Comparison of ENCODE assay signal across 20 cellular contexts in the genomic region with DNA sequence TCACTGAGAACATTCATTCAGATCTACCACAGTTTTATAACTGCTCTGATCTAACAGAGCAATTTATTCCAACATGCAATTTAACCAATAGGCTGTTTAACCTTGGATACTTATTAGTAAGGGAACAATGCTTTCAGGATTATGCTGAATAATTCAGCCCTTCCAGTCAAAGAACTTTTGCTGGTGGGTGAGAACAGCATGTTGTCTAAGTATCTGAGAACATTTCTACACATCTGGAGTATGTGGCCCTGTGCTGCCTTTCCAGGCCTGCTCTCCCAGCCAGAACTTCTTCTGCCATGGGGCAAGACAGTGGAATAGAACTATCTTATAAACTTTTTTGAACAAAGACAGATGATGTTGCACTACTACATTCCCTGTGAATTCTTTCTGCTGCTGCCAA. TPM values are rescaled to one million over a fixed set of nuclear protein-coding genes. Genes with fewer than 3 reads are reported as not detected.
DNase-seq lines count a peak whose midpoint lies in the region; ATAC-seq and TF ChIP-seq lines count a peak whose summit lies in the region.
"Had no signal": no experiment of that assay in that cellular context is flagged by ENCODE, and none has a peak within 500 bp of the region (broad histone marks: within the 10 kb centered on the region; RNA-seq: fewer than 3 reads in every experiment).

No MANE protein-coding gene starts in this region.

- H3K27me3 Mint-ChIP-seq in stimulated activated naive CD8-positive, alpha-beta T cell treated with anti-CD3 and anti-CD28 coated beads, Interleukin-15, amount 100 ng/mL, for 72 hours: no peaks in the 10 kb centered on the region
- H3K27me3 Mint-ChIP-seq: activated naive CD8-positive, alpha-beta T cell treated with anti-CD3 and anti-CD28 coated beads, Interleukin-2, amount 50 U/mL, for 24 hours; CD4-positive, CD25-positive, alpha-beta regulatory T cell had no signal

- H3K9me3 ChIP-seq in gastroesophageal sphincter: no peaks in the 10 kb centered on the region
- H3K9me3 ChIP-seq in psoas muscle: no peaks in the 10 kb centered on the region

- ATAC-seq in Right ventricle myocardium inferior (peak; percentile 43), gastroesophageal sphincter (peak; percentile 31), psoas muscle (no peak)
- ATAC-seq in stimulated activated naive CD8-positive, alpha-beta T cell treated with anti-CD3 and anti-CD28 coated beads, Interleukin-15, amount 100 ng/mL, for 72 hours: no peak
- ATAC-seq: activated CD4-positive, alpha-beta T cell treated with anti-CD3 and anti-CD28 coated beads for 36 hours; activated CD8-positive, alpha-beta T cell treated with anti-CD3 and anti-CD28 coated beads, Interleukin-2, amount 10 ng/mL, durations not matched to agents 7 days and 5 days; activated naive CD8-positive, alpha-beta T cell treated with anti-CD3 and anti-CD28 coated beads, Interleukin-2, amount 50 U/mL, for 24 hours had no signal

- H3K27ac ChIP-seq in gastroesophageal sphincter: peak overlapping the region in 3 of 4 donors; percentile 19 to 69 (median 44)
- peak overlapping the region; percentile 78 for H3K27ac ChIP-seq in psoas muscle
- H3K27ac ChIP-seq: 22Rv1 had no signal

- no peak for DNase-seq in Right ventricle myocardium inferior (ENCODE audit: missing footprints)
- DNase-seq in cardiac septum (ENCODE audit: low spot score): no peak
- no peak for DNase-seq in psoas muscle
- DNase-seq in activated gamma-delta T cell (lab: John Stamatoyannopoulos, UW): no peak
- DNase-seq in stimulated activated naive CD8-positive, alpha-beta T cell treated with anti-CD3 and anti-CD28 coated beads, Interleukin-15, amount 100 ng/mL, for 72 hours: no peak
- no peak for DNase-seq in NCI-H128 (lab: John Stamatoyannopoulos, UW; ENCODE audit: unreplicated experiment)
- DNase-seq in NCI-H1930 (lab: John Stamatoyannopoulos, UW): no peak
- DNase-seq: activated CD4-positive, alpha-beta T cell treated with anti-CD3 and anti-CD28 coated beads for 36 hours; activated CD8-positive, alpha-beta T cell treated with anti-CD3 and anti-CD28 coated beads, Interleukin-2, amount 10 ng/mL, durations not matched to agents 7 days and 5 days; activated naive CD8-positive, alpha-beta T cell treated with anti-CD3 and anti-CD28 coated beads, Interleukin-2, amount 50 U/mL, for 24 hours; CD4-positive, CD25-positive, alpha-beta regulatory T cell; KG1; MM.1S; NCI-H1436; NCI-H446; NCI-H774; RPMI8226; stimulated activated CD4-positive, alpha-beta T cell treated with anti-CD3 and anti-CD28 coated beads, Interleukin-2, amount 100 ng/mL, for 24 hours had no signal

- H3K27ac Mint-ChIP-seq in stimulated activated naive CD8-positive, alpha-beta T cell treated with anti-CD3 and anti-CD28 coated beads, Interleukin-15, amount 100 ng/mL, for 72 hours: no peak overlapping the region
- H3K27ac Mint-ChIP-seq: activated CD4-positive, alpha-beta T cell treated with anti-CD3 and anti-CD28 coated beads for 36 hours; activated CD8-positive, alpha-beta T cell treated with anti-CD3 and anti-CD28 coated beads, Interleukin-2, amount 10 ng/mL, durations not matched to agents 7 days and 5 days; activated naive CD8-positive, alpha-beta T cell treated with anti-CD3 and anti-CD28 coated beads, Interleukin-2, amount 50 U/mL, for 24 hours; CD4-positive, CD25-positive, alpha-beta regulatory T cell had no signal

- no peaks in the 10 kb centered on the region for H3K36me3 ChIP-seq in gastroesophageal sphincter
- H3K36me3 ChIP-seq in psoas muscle (ENCODE audit: insufficient read depth in 1 of 2, low read depth in 1 of 2): no peaks in the 10 kb centered on the region

- TF ChIP-seq CTCF in gastroesophageal sphincter (IDR thresholded peaks at IDR 0.05): no peak
- TF ChIP-seq CTCF in psoas muscle (IDR thresholded peaks at IDR 0.05): no peak

- H3K4me1 ChIP-seq in gastroesophageal sphincter (peaks cover 10 to 69% (median 11%) of the 10 kb centered on the region in 3 donors), psoas muscle (peaks cover 41% of the 10 kb centered on the region)

- H3K4me1 Mint-ChIP-seq in stimulated activated naive CD8-positive, alpha-beta T cell treated with anti-CD3 and anti-CD28 coated beads, Interleukin-15, amount 100 ng/mL, for 72 hours: no peaks in the 10 kb centered on the region
- H3K4me1 Mint-ChIP-seq: activated CD4-positive, alpha-beta T cell treated with anti-CD3 and anti-CD28 coated beads for 36 hours; activated naive CD8-positive, alpha-beta T cell treated with anti-CD3 and anti-CD28 coated beads, Interleukin-2, amount 50 U/mL, for 24 hours; CD4-positive, CD25-positive, alpha-beta regulatory T cell had no signal

- H3K27me3 ChIP-seq in gastroesophageal sphincter: no peaks in the 10 kb centered on the region
- H3K27me3 ChIP-seq in psoas muscle (ENCODE audit: insufficient read depth in 3 of 3, low read length in 2 of 3): no peaks in the 10 kb centered on the region

- H3K4me3 ChIP-seq in gastroesophageal sphincter (no peak overlapping the region), psoas muscle (no peak overlapping the region)

- intact Hi-C loops in Right ventricle myocardium inferior (cut with DNase I) (no loop called here), cardiac septum (cut with DNase I) (no loop called here), psoas muscle (cut with DNase I) (loop anchor here (5.0 to 10.0 kb wide), 2 partner anchors 44 to 47 kb away; no protein-coding TSS in a partner anchor)

- H3K9me3 Mint-ChIP-seq in stimulated activated naive CD8-positive, alpha-beta T cell treated with anti-CD3 and anti-CD28 coated beads, Interleukin-15, amount 100 ng/mL, for 72 hours: no peaks in the 10 kb centered on the region
- H3K9me3 Mint-ChIP-seq: activated naive CD8-positive, alpha-beta T cell treated with anti-CD3 and anti-CD28 coated beads, Interleukin-2, amount 50 U/mL, for 24 hours had no signal

- no peak overlapping the region for H3K4me3 Mint-ChIP-seq in stimulated activated naive CD8-positive, alpha-beta T cell treated with anti-CD3 and anti-CD28 coated beads, Interleukin-15, amount 100 ng/mL, for 72 hours
- H3K4me3 Mint-ChIP-seq: activated CD4-positive, alpha-beta T cell treated with anti-CD3 and anti-CD28 coated beads for 36 hours; activated CD8-positive, alpha-beta T cell treated with anti-CD3 and anti-CD28 coated beads, Interleukin-2, amount 10 ng/mL, durations not matched to agents 7 days and 5 days; activated naive CD8-positive, alpha-beta T cell treated with anti-CD3 and anti-CD28 coated beads, Interleukin-2, amount 50 U/mL, for 24 hours; CD4-positive, CD25-positive, alpha-beta regulatory T cell had no signal

- no peak for TF ChIP-seq POLR2A in gastroesophageal sphincter (IDR thresholded peaks at IDR 0.05)

- no peak for TF ChIP-seq EP300 in gastroesophageal sphincter (IDR thresholded peaks at IDR 0.05)

RNA-seq across cellular contexts. Expression of a gene that starts 55.8 kb away (rescaled TPM):
- total RNA-seq in Right ventricle myocardium inferior (116 TPM), cardiac septum (129 TPM), gastroesophageal sphincter (10 to 100 TPM; 61.0 to 68.3 (median 65.4) TPM), psoas muscle (10 to 100 TPM; 35.0 to 65.1 (median 47.3) TPM)
- 10 to 100 TPM in 1 of 3 donors, 1 to 10 TPM in 2; 5.8 to 17.1 (median 6.1) TPM for polyA plus RNA-seq in psoas muscle
- total RNA-seq: activated CD4-positive, alpha-beta T cell treated with anti-CD3 and anti-CD28 coated beads for 36 hours; activated CD8-positive, alpha-beta T cell treated with anti-CD3 and anti-CD28 coated beads, Interleukin-2, amount 10 ng/mL, durations not matched to agents 7 days and 5 days had no signal
- polyA plus RNA-seq: CD4-positive, CD25-positive, alpha-beta regulatory T cell had no signal

Comparison
In these comparisons a context has a peak if more than half of its experiments do, and no peak if none do; other contexts are left out.
1. ATAC-seq: peak in Right ventricle myocardium inferior (single experiment) and gastroesophageal sphincter (single experiment); none in psoas muscle (0 of 4) and stimulated activated naive CD8-positive, alpha-beta T cell treated with anti-CD3 and anti-CD28 coated beads, Interleukin-15, amount 100 ng/mL, for 72 hours (single experiment).
2. intact Hi-C loops: an anchor here in psoas muscle (5.0 to 10.0 kb wide); none called in Right ventricle myocardium inferior and cardiac septum.